ENCODE assay signal across 8 cellular contexts in the genomic region with DNA sequence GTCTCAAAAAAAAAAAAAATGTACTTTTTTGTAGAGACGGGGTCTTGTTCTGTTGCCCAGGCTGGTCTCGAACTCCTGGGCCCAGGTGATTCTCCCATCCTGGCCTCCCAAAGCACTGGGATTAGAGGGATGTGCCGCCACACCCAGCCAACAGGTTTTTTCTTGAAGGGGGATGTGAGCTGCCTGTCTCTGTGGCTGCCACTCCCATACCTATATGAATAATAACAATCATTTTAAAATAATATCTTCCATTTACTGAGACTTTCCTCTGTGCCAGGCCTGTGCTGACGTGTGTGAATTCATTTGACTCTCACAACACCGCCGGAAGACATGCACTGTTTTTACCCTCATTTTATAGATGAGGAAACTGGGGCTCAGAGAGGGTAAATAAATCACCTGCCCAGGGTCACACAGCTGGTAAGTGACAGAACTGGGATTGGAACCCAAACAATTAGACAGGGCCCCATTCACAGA. TPM values are rescaled to one million over a fixed set of nuclear protein-coding genes. Genes with fewer than 3 reads are reported as not detected.
DNase-seq lines count a peak whose midpoint lies in the region; ATAC-seq and TF ChIP-seq lines count a peak whose summit lies in the region.

No MANE protein-coding gene starts in this region.

- intact Hi-C loops in HCT116 (cut with micrococcal nuclease): loop anchor here (5.0 kb wide), 1 partner anchor 36 kb away; the partner anchor contains the start of gene CBLC

- H3K4me2 ChIP-seq in HCT116 (ENCODE audit: low read length) (peak overlapping the region; percentile 76), smooth muscle cell (peak overlapping the region; percentile 31)

- no TSS peak for BruUV-seq in HCT116 (replicated peaks; lab: Mats Ljungman, UMichigan)

- H2AFZ ChIP-seq in HCT116 (ENCODE audit: low read depth, low read length, poor library complexity, severe bottlenecking) (no peak overlapping the region), smooth muscle cell (ENCODE audit: low read depth) (no peak overlapping the region)

- DNase-seq in HCT116 (ENCODE audit: low read depth, low spot score): peak; percentile 33
- DNase-seq in iPS-NIHi7 (ENCODE audit: extremely low spot score): peak; percentile 1
- no peak for DNase-seq in smooth muscle cell (lab: John Stamatoyannopoulos, UW; ENCODE audit: unreplicated experiment)
- DNase-seq in naive thymus-derived CD8-positive, alpha-beta T cell: no peak
- DNase-seq in A172 (ENCODE audit: low spot score): no peak
- no peak for DNase-seq in HUDEP-2 (lab: John Stamatoyannopoulos, UW; ENCODE audit: unreplicated experiment in 76 of 76)

- H3K36me3 Mint-ChIP-seq in naive thymus-derived CD8-positive, alpha-beta T cell: no peaks in the 10 kb centered on the region

- peak overlapping the region in 4 of 10 donors; percentile 20 to 79 (median 58) for H3K27ac Mint-ChIP-seq in naive thymus-derived CD8-positive, alpha-beta T cell

- RAD21 ChIA-PET in HCT116 (lab: Charles Lee; ENCODE audit: low non-redundant PET in 1 of 2, low total read pairs in 2 of 2, uncharacterized antibody in 2 of 2, unreplicated experiment in 2 of 2): interaction anchor here (1.0 to 1.5 kb wide), 4 partner anchors 12 to 29 kb away, joined by 3 to 10 read pairs (median 5); no protein-coding TSS in a partner anchor

- H3K9ac ChIP-seq in HCT116 (ENCODE audit: low read length) (peak overlapping the region; percentile 77), smooth muscle cell (ENCODE audit: low read depth) (peak overlapping the region; percentile 83)

- CTCF ChIA-PET in HCT116 (lab: Charles Lee): interaction anchor here (0.6 to 3.5 kb wide), 4 partner anchors 18 to 153 kb away, joined by 3 to 25 read pairs (median 6); no protein-coding TSS in a partner anchor

- peak; percentile 24 for ATAC-seq in HCT116
- ATAC-seq in SK-N-SH treated with all-trans-retinoic acid at 6 μM for 48 hours: peak; percentile 7; the same call in 1 of the 3 replicates
- ATAC-seq in GM21390 (IDR thresholded peaks at IDR 0.05; ENCODE audit: unreplicated experiment): no peak
- no peak for ATAC-seq in naive thymus-derived CD8-positive, alpha-beta T cell

- H3K27ac ChIP-seq in HCT116 (ENCODE audit: low read depth, low read length) (peak overlapping the region; percentile 95), smooth muscle cell (ENCODE audit: low read depth) (peak overlapping the region; percentile 94)

- H3K9me3 ChIP-seq in HCT116 (ENCODE audit: control insufficient read depth in 1 of 2, insufficient read depth in 1 of 2, low read depth in 1 of 2, low read length in 2 of 2) (no peaks in the 10 kb centered on the region), smooth muscle cell (replicated peaks; ENCODE audit: low read depth) (no peaks in the 10 kb centered on the region)

- peaks cover 87 to 96% of the 10 kb centered on the region in 2 experiments for H3K4me1 ChIP-seq in HCT116 (ENCODE audit: control insufficient read depth in 1 of 2, insufficient read depth in 2 of 2, low read length in 2 of 2)
- H3K4me1 ChIP-seq in smooth muscle cell (ENCODE audit: low read depth): peaks cover 3% of the 10 kb centered on the region

- TF ChIP-seq POLR2A in HCT116 (IDR thresholded peaks at IDR 0.05; ENCODE audit: borderline replicate concordance, extremely low read depth, insufficient read depth, insufficient read length): no peak

- no peaks in the 10 kb centered on the region for H3K27me3 Mint-ChIP-seq in naive thymus-derived CD8-positive, alpha-beta T cell

- H4K20me1 ChIP-seq in HCT116 (ENCODE audit: insufficient read depth) (no peaks in the 10 kb centered on the region), smooth muscle cell (ENCODE audit: low read depth) (no peaks in the 10 kb centered on the region)

- H3K27me3 ChIP-seq in HCT116 (ENCODE audit: insufficient read depth, low read length): no peaks in the 10 kb centered on the region
- H3K27me3 ChIP-seq in smooth muscle cell (ENCODE audit: low read depth): no peaks in the 10 kb centered on the region

- H3K79me2 ChIP-seq in HCT116 (ENCODE audit: insufficient read depth, low read length) (no peaks in the 10 kb centered on the region), smooth muscle cell (ENCODE audit: low read depth) (no peaks in the 10 kb centered on the region)

- TF ChIP-seq RAD21 in HCT116 (IDR thresholded peaks at IDR 0.05; ENCODE audit: low read depth): no peak

- no peaks in the 10 kb centered on the region for H3K9me2 ChIP-seq in HCT116 (ENCODE audit: insufficient read depth)

- H3K4me3 ChIP-seq in HCT116 (replicated peaks in 1 of 2; ENCODE audit: low read depth in 1 of 2, low read length in 2 of 2) (no peak overlapping the region), smooth muscle cell (no peak overlapping the region)

- no peak for TF ChIP-seq CTCF in HCT116 (IDR thresholded peaks at IDR 0.05 in 2 of 3, conservative IDR thresholded peaks at IDR 0.05 in 1 of 3; ENCODE audit: borderline replicate concordance in 1 of 3, insufficient read depth in 1 of 3, low read depth in 2 of 3, low read length in 2 of 3)
- no peak for TF ChIP-seq CTCF in smooth muscle cell (IDR thresholded peaks at IDR 0.05; ENCODE audit: borderline replicate concordance, insufficient read depth, poor library complexity, severe bottlenecking)

- H3K4me3 Mint-ChIP-seq in naive thymus-derived CD8-positive, alpha-beta T cell: no peak overlapping the region

- no peaks in the 10 kb centered on the region for H3K9me3 Mint-ChIP-seq in naive thymus-derived CD8-positive, alpha-beta T cell

- 57% methylated on average over 6 of the region's 6 CpGs for WGBS in smooth muscle cell (ENCODE audit: low lambda C conversion rate)

- H3K36me3 ChIP-seq in HCT116 (ENCODE audit: control insufficient read depth in 1 of 2, insufficient read depth in 2 of 2, low read length in 2 of 2): no peaks in the 10 kb centered on the region
- H3K36me3 ChIP-seq in smooth muscle cell (ENCODE audit: low read depth): no peaks in the 10 kb centered on the region

- POLR2A ChIA-PET in HCT116 (lab: Charles Lee): interaction anchor here (0.7 to 5.8 kb wide), 6 partner anchors 12 to 52 kb away, joined by 3 to 36 read pairs (median 6); no protein-coding TSS in a partner anchor
- POLR2A ChIA-PET in naive thymus-derived CD8-positive, alpha-beta T cell (lab: Charles Lee): no interaction called here

- H3K4me1 Mint-ChIP-seq in naive thymus-derived CD8-positive, alpha-beta T cell: peaks cover 8 to 44% (median 18%) of the 10 kb centered on the region in 4 donors

- peaks cover 28% of the 10 kb centered on the region for H3F3A ChIP-seq in smooth muscle cell (ENCODE audit: low read depth)

TF ChIP-seq in HCT116, 20 proteins besides CTCF, POLR2A, EP300 and RAD21:
- TF ChIP-seq ZFX (IDR thresholded peaks at IDR 0.05): no peak
- no peak for TF ChIP-seq JUND (IDR thresholded peaks at IDR 0.05)
- no peak for TF ChIP-seq MAX (IDR thresholded peaks at IDR 0.05)

TF ChIP-seq in SK-N-SH treated with all-trans-retinoic acid at 6 μM for 48 hours, 23 proteins besides CTCF, POLR2A, EP300 and RAD21:
- no peak for TF ChIP-seq TOX (CRISPR knock-in tag; IDR thresholded peaks at IDR 0.05; ENCODE audit: borderline replicate concordance)
- TF ChIP-seq BACH2 (CRISPR knock-in tag; IDR thresholded peaks at IDR 0.05; ENCODE audit: borderline replicate concordance): no peak
- TF ChIP-seq CSDC2 (CRISPR knock-in tag; IDR thresholded peaks at IDR 0.05): no peak
- no peak for TF ChIP-seq ZFP30 (CRISPR knock-in tag; IDR thresholded peaks at IDR 0.05)
- no peak for TF ChIP-seq ZNF8 (CRISPR knock-in tag; IDR thresholded peaks at IDR 0.05)
- no peak for TF ChIP-seq TSHZ2 (CRISPR knock-in tag; IDR thresholded peaks at IDR 0.05)
- TF ChIP-seq ZNF70 (CRISPR knock-in tag; IDR thresholded peaks at IDR 0.05): no peak

RNA-seq across cellular contexts. Expression of gene BCL3, which starts 7.2 kb away (rescaled TPM):
- total RNA-seq in HCT116 (2021; ENCODE audit: unreplicated experiment) (37.9 TPM), smooth muscle cell (8.1 and 12.2 TPM in 2 replicates)
- polyA plus RNA-seq in HCT116 (2012): 33.1 and 43.5 TPM in 2 replicates
- polyA plus RNA-seq in smooth muscle cell: 52.8 and 54.0 TPM in 2 replicates
- 1 to 10 TPM; 5.9 to 7.7 TPM for total RNA-seq in naive thymus-derived CD8-positive, alpha-beta T cell
- polyA plus RNA-seq in naive thymus-derived CD8-positive, alpha-beta T cell: 1 to 10 TPM; 3.2 to 6.2 (median 3.5) TPM
- 4.4 and 7.0 TPM in 2 replicates for total RNA-seq in A172 (2014; rRNA removed; shearing (Covaris generic))

RNA-seq across cellular contexts. Expression of gene CBLC, which starts 36.4 kb away (rescaled TPM):
- 54.3 TPM for total RNA-seq in HCT116 (2021; ENCODE audit: unreplicated experiment)
- 54.5 and 58.3 TPM in 2 replicates for polyA plus RNA-seq in HCT116 (2012)
- 0.40 and 0.90 TPM in 2 replicates for total RNA-seq in smooth muscle cell
- 0.87 and 2.3 TPM in 2 replicates for polyA plus RNA-seq in smooth muscle cell
- total RNA-seq in naive thymus-derived CD8-positive, alpha-beta T cell: not detected
- under 1 TPM in 1 of 3 donors, not detected in 2; 0.14 TPM for polyA plus RNA-seq in naive thymus-derived CD8-positive, alpha-beta T cell
- total RNA-seq in A172 (2014; rRNA removed; shearing (Covaris generic)): not detected in 2 replicates

RNA-seq across cellular contexts. Expression of gene CEACAM16, which starts 42.3 kb away (rescaled TPM):
- total RNA-seq in HCT116 (2021; ENCODE audit: unreplicated experiment) (not detected), smooth muscle cell (not detected in 2 replicates)
- not detected in 2 replicates for polyA plus RNA-seq in HCT116 (2012)
- not detected in 2 replicates for polyA plus RNA-seq in smooth muscle cell
- not detected for total RNA-seq in naive thymus-derived CD8-positive, alpha-beta T cell
- polyA plus RNA-seq in naive thymus-derived CD8-positive, alpha-beta T cell: not detected
- not detected in 2 replicates for total RNA-seq in A172 (2014; rRNA removed; shearing (Covaris generic))

Comparison
In these comparisons a context has a peak if more than half of its experiments do, and no peak if none do; other contexts are left out.
1. ATAC-seq: peak in HCT116 (single experiment) and SK-N-SH treated with all-trans-retinoic acid at 6 μM for 48 hours (single experiment); none in GM21390 (single experiment) and naive thymus-derived CD8-positive, alpha-beta T cell (0 of 2).
2. DNase-seq: peak in HCT116 (single experiment) and iPS-NIHi7 (single experiment); none in smooth muscle cell (single experiment), naive thymus-derived CD8-positive, alpha-beta T cell (0 of 10), A172 (single experiment) and HUDEP-2 (0 of 76).
3. RNA of gene CBLC, which starts 36.4 kb away (total RNA-seq): 54.3 TPM in HCT116 (single experiment); 0.40 to 0.90 TPM in smooth muscle cell, not detected in naive thymus-derived CD8-positive, alpha-beta T cell and not detected in A172; every median in the first group is over 10 times any median in the second.